Comparison of ENCODE assay signal across 22 cellular contexts in genomic region chr1:97356309-97356708, GRCh38.
"Had no signal": no experiment of that assay in that cellular context is flagged by ENCODE, and none has a peak within 500 bp of the region (broad histone marks: within the 10 kb centered on the region; RNA-seq: fewer than 3 reads in every experiment).

No MANE protein-coding gene starts in this region.

- DNase-seq: stimulated activated CD4-positive, alpha-beta T cell treated with anti-CD3 and anti-CD28 coated beads, Interleukin-2, amount 100 ng/mL, for 48 hours; stimulated activated CD4-positive, alpha-beta T cell treated with anti-CD3 and anti-CD28 coated beads, Interleukin-4, amount 100 ng/mL, for 1 hour; stimulated activated CD4-positive, alpha-beta T cell treated with anti-CD3 and anti-CD28 coated beads, Interleukin-4, amount 100 ng/mL, for 24 hours; stimulated activated CD4-positive, alpha-beta T cell treated with anti-CD3 and anti-CD28 coated beads, Interleukin-4, amount 100 ng/mL, for 4 hours; stimulated activated CD8-positive, alpha-beta memory T cell treated with anti-CD3 and anti-CD28 coated beads, Interleukin-4, amount 100 ng/mL, for 48 hours; stimulated activated naive B cell treated with anti-CD40 and anti-IgM and Interleukin-4, amounts not matched to agents 10 μg/mL and 1 μg/mL and 100 μg/mL, for 72 hours; stimulated activated naive CD4-positive, alpha-beta T cell; stimulated activated naive CD4-positive, alpha-beta T cell treated with Interleukin-2 at 50 U/mL for 16 hours; stimulated activated naive CD8-positive, alpha-beta T cell treated with anti-CD3 and anti-CD28 coated beads, Interleukin-15, amount 100 ng/mL, for 72 hours; stimulated activated naive CD8-positive, alpha-beta T cell treated with anti-CD3 and anti-CD28 coated beads, Interleukin-15, Interleukin-2, amounts not matched to agents 100 U/mL and 50 U/mL, for 24 hours; stomach; substantia nigra; testis; thyroid gland; tibial artery; transverse colon; trophoblast cell; upper lobe of left lung; upper lobe of right lung; uterus had no signal

- ATAC-seq: stimulated activated effector memory CD8-positive, alpha-beta T cell treated with anti-CD3 and anti-CD28 coated beads, Interleukin-12 subunit alpha, Interleukin-12 subunit beta, amount 100 ng/mL, for 72 hours; stimulated activated memory B cell treated with anti-CD40 and anti-IgM and Interleukin-4, amounts not matched to agents 10 μg/mL and 1 μg/mL and 100 μg/mL, for 72 hours; stimulated activated naive B cell treated with anti-CD40 and anti-IgM and Interleukin-4, amounts not matched to agents 10 μg/mL and 1 μg/mL and 100 μg/mL, for 72 hours; stimulated activated naive CD8-positive, alpha-beta T cell treated with anti-CD3 and anti-CD28 coated beads, Interleukin-15, amount 100 ng/mL, for 72 hours; stimulated activated naive CD8-positive, alpha-beta T cell treated with anti-CD3 and anti-CD28 coated beads, Interleukin-15, Interleukin-2, amounts not matched to agents 100 U/mL and 50 U/mL, for 24 hours; upper lobe of right lung had no signal
